In the genomic region with DNA sequence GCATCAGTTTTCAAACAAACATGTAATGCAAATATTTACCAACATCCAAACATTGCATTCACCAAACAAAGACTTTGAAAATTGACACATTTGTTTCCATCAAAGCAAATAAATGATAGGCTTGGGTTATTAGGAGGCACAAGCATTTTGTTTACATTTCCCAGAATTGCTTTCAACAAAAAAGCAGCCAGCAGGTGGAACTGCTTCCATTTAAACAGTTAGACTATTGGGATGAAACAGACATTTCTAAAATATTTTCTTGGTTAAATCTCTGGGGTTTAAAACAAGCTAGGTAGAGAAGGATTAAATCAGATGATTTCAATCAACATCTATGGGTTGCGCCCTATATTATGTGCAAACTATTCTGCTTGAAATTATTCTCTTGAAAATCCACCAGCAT, we compare ENCODE assay signal across 15 cellular contexts. TPM values are rescaled to one million over a fixed set of nuclear protein-coding genes. Genes with fewer than 3 reads are reported as not detected.
DNase-seq lines count a peak whose midpoint lies in the region; ATAC-seq and TF ChIP-seq lines count a peak whose summit lies in the region.
"Had no signal": no experiment of that assay in that cellular context is flagged by ENCODE, and none has a peak within 500 bp of the region (broad histone marks: within the 10 kb centered on the region; RNA-seq: fewer than 3 reads in every experiment).

No MANE protein-coding gene starts in this region.

- no peak overlapping the region for H3K4me3 Mint-ChIP-seq in T-helper 17 cell
- H3K4me3 Mint-ChIP-seq: activated CD4-positive, alpha-beta memory T cell treated with anti-CD3 and anti-CD28 coated beads, Interleukin-2, amount 10 ng/mL, durations not matched to agents 7 days and 5 days had no signal

- DNase-seq in NCI-H510A treated with DMSO at 0.1 percent for 48 hours (lab: John Stamatoyannopoulos, UW) (peak; percentile 48), NCI-H510A (lab: John Stamatoyannopoulos, UW) (no peak), NCI-H1105 (lab: John Stamatoyannopoulos, UW) (peak; percentile 28), RWPE2 (ENCODE audit: low spot score) (no peak), NCI-H1694 treated with DMSO at 0.1 percent for 48 hours (lab: John Stamatoyannopoulos, UW) (no peak), T-helper 17 cell (no peak)
- DNase-seq: activated CD4-positive, alpha-beta memory T cell treated with anti-CD3 and anti-CD28 coated beads, Interleukin-2, amount 10 ng/mL, durations not matched to agents 7 days and 5 days; GOT3; mesendoderm; SJCRH30; stimulated activated CD4-positive, alpha-beta T cell treated with anti-CD3 and anti-CD28 coated beads, Interleukin-4, amount 100 ng/mL, for 4 hours; thyroid gland had no signal

- H3K27me3 Mint-ChIP-seq in T-helper 17 cell = peaks cover 64% of the 10 kb centered on the region

- H3K4me3 ChIP-seq in RWPE2 (ENCODE audit: severe bottlenecking) = no peak overlapping the region
- no peak overlapping the region for H3K4me3 ChIP-seq in neural cell (ENCODE audit: low read length)
- H3K4me3 ChIP-seq: gastroesophageal sphincter, SJCRH30, thyroid gland had no signal

- H3K27ac Mint-ChIP-seq in T-helper 17 cell = no peak overlapping the region
- H3K27ac Mint-ChIP-seq: activated CD4-positive, alpha-beta memory T cell treated with anti-CD3 and anti-CD28 coated beads, Interleukin-2, amount 10 ng/mL, durations not matched to agents 7 days and 5 days had no signal

- no peaks in the 10 kb centered on the region for H3K27me3 ChIP-seq in RWPE2 (ENCODE audit: insufficient read depth, poor library complexity, severe bottlenecking)
- no peaks in the 10 kb centered on the region for H3K27me3 ChIP-seq in neural cell (ENCODE audit: insufficient read depth, low read depth, low read length)
- H3K27me3 ChIP-seq: thyroid gland had no signal

- H3K27ac ChIP-seq in RWPE2 (ENCODE audit: poor library complexity, severe bottlenecking) = no peak overlapping the region
- no peak overlapping the region for H3K27ac ChIP-seq in neural cell (ENCODE audit: low read length)
- H3K27ac ChIP-seq: gastroesophageal sphincter, SJCRH30, thyroid gland had no signal

- no peak overlapping the region for H3K9ac ChIP-seq in neural cell (ENCODE audit: low read length)

- H3K36me3 ChIP-seq in RWPE2 (ENCODE audit: low read depth) (no peaks in the 10 kb centered on the region), neural cell (ENCODE audit: insufficient read depth, low read length) (peaks cover 6% of the 10 kb centered on the region)
- H3K36me3 ChIP-seq: gastroesophageal sphincter, SJCRH30, thyroid gland had no signal

- H3K36me3 Mint-ChIP-seq in T-helper 17 cell (ENCODE audit: low read depth) = peaks cover 10% of the 10 kb centered on the region

- TF ChIP-seq CTCF in RWPE2 (IDR thresholded peaks at IDR 0.05; ENCODE audit: poor library complexity, severe bottlenecking) = peak; percentile 34
- TF ChIP-seq CTCF in neural cell (IDR thresholded peaks at IDR 0.05; ENCODE audit: poor library complexity, severe bottlenecking) = peak; percentile 48

- no peak overlapping the region for H2AFZ ChIP-seq in neural cell (ENCODE audit: low read depth, low read length)

- H3K4me1 Mint-ChIP-seq in T-helper 17 cell = peaks cover 9% of the 10 kb centered on the region
- H3K4me1 Mint-ChIP-seq: activated CD4-positive, alpha-beta memory T cell treated with anti-CD3 and anti-CD28 coated beads, Interleukin-2, amount 10 ng/mL, durations not matched to agents 7 days and 5 days had no signal

- H3K9me2 ChIP-seq in neural cell (ENCODE audit: insufficient read depth, low read length) = no peaks in the 10 kb centered on the region

- H3K79me2 ChIP-seq in neural cell (replicated peaks; ENCODE audit: insufficient read depth, low read length) = no peaks in the 10 kb centered on the region

- H3K4me1 ChIP-seq in RWPE2 (ENCODE audit: insufficient read depth, poor library complexity, severe bottlenecking) = no peaks in the 10 kb centered on the region
- H3K4me1 ChIP-seq: gastroesophageal sphincter had no signal

- no peak for ATAC-seq in RWPE2 (ENCODE audit: low read depth)
- ATAC-seq in HG03520 (IDR thresholded peaks at IDR 0.05; ENCODE audit: unreplicated experiment) = no peak
- no peak for ATAC-seq in T-helper 17 cell
- ATAC-seq: gastroesophageal sphincter had no signal

- peak overlapping the region; percentile 3 for H3K4me2 ChIP-seq in neural cell (ENCODE audit: low read length)

- TF ChIP-seq EP300 in neural cell (conservative IDR thresholded peaks at IDR 0.05; ENCODE audit: poor library complexity, severe bottlenecking) = no peak

- H3F3A ChIP-seq in neural cell (ENCODE audit: insufficient read depth, low read length, poor library complexity, severe bottlenecking) = no peaks in the 10 kb centered on the region

- no peaks in the 10 kb centered on the region for H3K9me3 ChIP-seq in RWPE2 (ENCODE audit: severe bottlenecking)
- H3K9me3 ChIP-seq in neural cell (ENCODE audit: low read length) = no peaks in the 10 kb centered on the region
- no peaks in the 10 kb centered on the region for H3K9me3 ChIP-seq in T-helper 17 cell (ENCODE audit: control insufficient read depth, low read length, poor library complexity, severe bottlenecking)
- H3K9me3 ChIP-seq: gastroesophageal sphincter, SJCRH30, thyroid gland had no signal

- peak; percentile 46 for TF ChIP-seq RAD21 in neural cell (conservative IDR thresholded peaks at IDR 0.05)

- no peaks in the 10 kb centered on the region for H4K20me1 ChIP-seq in neural cell (ENCODE audit: insufficient read depth)

TF ChIP-seq in neural cell, 6 proteins besides CTCF, POLR2A, EP300 and RAD21:
- TF ChIP-seq MXI1 (conservative IDR thresholded peaks at IDR 0.05; ENCODE audit: poor library complexity, severe bottlenecking) (no peak), POLR2AphosphoS5 (IDR thresholded peaks at IDR 0.05) (no peak), SMC3 (conservative IDR thresholded peaks at IDR 0.05; ENCODE audit: poor library complexity) (peak; percentile 42), EZH2 (IDR thresholded peaks at IDR 0.05; ENCODE audit: borderline replicate concordance, insufficient read depth, low read length, poor library complexity, severe bottlenecking) (no peak), TAF1 (IDR thresholded peaks at IDR 0.05; ENCODE audit: low read depth) (no peak)
- TF ChIP-seq, protein P1, sequence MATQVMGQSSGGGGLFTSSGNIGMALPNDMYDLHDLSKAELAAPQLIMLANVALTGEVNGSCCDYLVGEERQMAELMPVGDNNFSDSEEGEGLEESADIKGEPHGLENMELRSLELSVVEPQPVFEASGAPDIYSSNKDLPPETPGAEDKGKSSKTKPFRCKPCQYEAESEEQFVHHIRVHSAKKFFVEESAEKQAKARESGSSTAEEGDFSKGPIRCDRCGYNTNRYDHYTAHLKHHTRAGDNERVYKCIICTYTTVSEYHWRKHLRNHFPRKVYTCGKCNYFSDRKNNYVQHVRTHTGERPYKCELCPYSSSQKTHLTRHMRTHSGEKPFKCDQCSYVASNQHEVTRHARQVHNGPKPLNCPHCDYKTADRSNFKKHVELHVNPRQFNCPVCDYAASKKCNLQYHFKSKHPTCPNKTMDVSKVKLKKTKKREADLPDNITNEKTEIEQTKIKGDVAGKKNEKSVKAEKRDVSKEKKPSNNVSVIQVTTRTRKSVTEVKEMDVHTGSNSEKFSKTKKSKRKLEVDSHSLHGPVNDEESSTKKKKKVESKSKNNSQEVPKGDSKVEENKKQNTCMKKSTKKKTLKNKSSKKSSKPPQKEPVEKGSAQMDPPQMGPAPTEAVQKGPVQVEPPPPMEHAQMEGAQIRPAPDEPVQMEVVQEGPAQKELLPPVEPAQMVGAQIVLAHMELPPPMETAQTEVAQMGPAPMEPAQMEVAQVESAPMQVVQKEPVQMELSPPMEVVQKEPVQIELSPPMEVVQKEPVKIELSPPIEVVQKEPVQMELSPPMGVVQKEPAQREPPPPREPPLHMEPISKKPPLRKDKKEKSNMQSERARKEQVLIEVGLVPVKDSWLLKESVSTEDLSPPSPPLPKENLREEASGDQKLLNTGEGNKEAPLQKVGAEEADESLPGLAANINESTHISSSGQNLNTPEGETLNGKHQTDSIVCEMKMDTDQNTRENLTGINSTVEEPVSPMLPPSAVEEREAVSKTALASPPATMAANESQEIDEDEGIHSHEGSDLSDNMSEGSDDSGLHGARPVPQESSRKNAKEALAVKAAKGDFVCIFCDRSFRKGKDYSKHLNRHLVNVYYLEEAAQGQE (IDR thresholded peaks at IDR 0.05; ENCODE audit: borderline replicate concordance) = no peak
TF ChIP-seq in neural cell: peak in this region for 1.

RNA-seq across cellular contexts. Expression of a gene that starts 1.4 kb away (rescaled TPM):
- polyA plus RNA-seq in neural cell = 62.8 and 67.6 TPM in 2 replicates
- polyA minus RNA-seq in neural cell = 51.1 and 51.6 TPM in 2 replicates
- total RNA-seq in T-helper 17 cell = not detected
- total RNA-seq: gastroesophageal sphincter had no signal

RNA-seq across cellular contexts. Expression of a gene that starts 32.6 kb away (rescaled TPM):
- polyA plus RNA-seq in neural cell = 5.6 and 6.0 TPM in 2 replicates
- 12.2 and 15.9 TPM in 2 replicates for polyA minus RNA-seq in neural cell
- under 1 TPM; 0.10 TPM for total RNA-seq in T-helper 17 cell
- total RNA-seq: gastroesophageal sphincter had no signal

Comparison
In these comparisons a context has a peak if more than half of its experiments do, and no peak if none do; other contexts are left out.
1. DNase-seq: peak in NCI-H510A treated with DMSO at 0.1 percent for 48 hours (single experiment) and NCI-H1105 (single experiment); none in NCI-H510A (single experiment), RWPE2 (single experiment), NCI-H1694 treated with DMSO at 0.1 percent for 48 hours (single experiment) and T-helper 17 cell (0 of 3).